In the genomic region with DNA sequence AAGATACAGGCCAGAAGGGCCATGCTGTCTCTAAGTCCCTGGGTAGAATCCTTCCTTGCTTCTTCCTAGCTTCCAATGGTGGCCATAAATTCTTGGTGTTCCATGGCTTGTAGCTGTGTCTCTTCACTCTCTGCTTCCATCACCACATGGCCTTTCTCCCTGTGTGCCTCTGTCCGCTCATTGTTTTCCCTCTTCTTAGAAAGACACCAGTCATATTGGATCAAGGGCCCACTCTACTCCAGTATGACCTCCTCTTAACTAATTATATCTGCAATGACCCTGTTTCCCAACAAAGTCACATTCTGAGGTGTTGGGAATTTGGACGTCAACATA, we compare ENCODE assay signal across 23 cellular contexts. TPM values are rescaled to one million over a fixed set of nuclear protein-coding genes. Genes with fewer than 3 reads are reported as not detected.
"Had no signal": no experiment of that assay in that cellular context is flagged by ENCODE, and none has a peak within 500 bp of the region (broad histone marks: within the 10 kb centered on the region; RNA-seq: fewer than 3 reads in every experiment).

No MANE protein-coding gene starts in this region.

- H3K9me3 ChIP-seq: ascending aorta, body of pancreas, SJCRH30 had no signal

- H3K4me3 ChIP-seq: ascending aorta, body of pancreas, coronary artery, SJCRH30 had no signal

- H3K36me3 ChIP-seq: ascending aorta, SJCRH30 had no signal

- ATAC-seq: activated CD8-positive, alpha-beta T cell treated with anti-CD3 and anti-CD28 coated beads, Interleukin-2, amount 10 ng/mL, durations not matched to agents 7 days and 5 days; body of pancreas; WTC11 had no signal

- H3K27ac ChIP-seq: ascending aorta, body of pancreas, coronary artery, SJCRH30 had no signal

- H3K4me1 ChIP-seq: body of pancreas, SJCRH30 had no signal

- DNase-seq: activated CD4-positive, alpha-beta T cell treated with anti-CD3 and anti-CD28 coated beads for 48 hours; activated CD4-positive, alpha-beta T cell treated with anti-CD3 and anti-CD28 coated beads, Interleukin-2, amount 50 U/mL, for 4 hours; activated CD4-positive, CD25-positive, alpha-beta regulatory T cell treated with anti-CD3 and anti-CD28 coated beads, Interleukin-2, amount 50 U/mL, for 72 hours; activated CD8-positive, alpha-beta memory T cell treated with anti-CD3 and anti-CD28 coated beads, Interleukin-2, amount 50 U/mL, for 48 hours; activated CD8-positive, alpha-beta T cell treated with anti-CD3 and anti-CD28 coated beads, Interleukin-2, amount 10 ng/mL, durations not matched to agents 7 days and 5 days; activated naive CD4-positive, alpha-beta T cell; activated T-cell treated with anti-CD3 and anti-CD28 coated beads, Interleukin-2, amount 50 U/mL, for 1 hour; body of pancreas; central memory CD4-positive, alpha-beta T cell; NCI-H1092; NCI-H1417; NCI-H1930; NCI-H2107; NCI-H2171 treated with DMSO at 0.1 percent for 48 hours; NCI-H226; NCI-H526; NCI-H774; Right ventricle myocardium superior; SJCRH30 had no signal

- H3K27me3 ChIP-seq: ascending aorta, body of pancreas, SJCRH30 had no signal

RNA-seq across cellular contexts. Expression of a gene that starts 7.6 kb away (rescaled TPM):
- total RNA-seq: ascending aorta, body of pancreas, OCI-LY7, SJCRH30 had no signal
